Comparison of ENCODE assay signal across 8 cellular contexts in the genomic region with DNA sequence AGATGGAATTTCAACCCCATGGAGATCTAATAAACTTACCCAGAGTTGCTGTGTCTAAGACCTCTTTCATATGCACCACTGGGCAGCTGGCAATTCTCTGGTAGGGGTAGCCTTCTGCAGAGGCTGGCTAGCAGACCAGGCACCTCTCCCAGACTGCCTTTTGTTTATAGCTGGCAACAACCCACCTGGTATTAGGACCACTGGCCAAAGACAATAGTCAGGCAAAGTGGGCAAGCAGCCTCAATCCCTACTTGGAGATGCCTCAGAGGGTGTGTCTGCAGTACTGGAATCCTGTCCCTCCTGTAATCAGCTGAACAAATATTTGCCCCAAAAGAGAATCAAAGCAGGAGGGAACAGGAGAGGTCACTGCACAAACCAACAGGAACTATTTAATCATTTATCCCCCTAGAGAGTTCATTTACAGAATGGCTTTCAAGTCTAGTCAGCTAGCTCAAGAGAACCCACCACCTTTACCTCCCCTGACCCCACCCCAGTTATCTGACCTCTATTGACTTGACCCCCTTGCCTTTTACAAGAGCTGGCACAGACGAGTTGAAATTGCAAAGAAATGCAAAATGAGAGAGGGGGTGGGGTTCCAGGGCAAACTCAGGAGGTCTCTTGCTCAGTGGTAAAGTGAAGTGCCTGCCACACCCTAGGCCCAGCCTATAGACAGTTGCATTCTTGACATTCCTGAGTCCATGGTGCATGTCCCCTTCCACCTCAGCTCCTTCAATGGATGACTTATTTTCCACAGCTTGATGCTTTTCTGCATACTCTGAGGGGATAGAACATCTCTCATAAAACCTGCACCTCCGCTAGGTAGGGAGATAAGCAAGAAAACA. TPM values are rescaled to one million over a fixed set of nuclear protein-coding genes. Genes with fewer than 3 reads are reported as not detected.
A peak's percentile ranks its signal among the peaks of the same experiment; 100 is the strongest.
DNase-seq lines count a peak whose midpoint lies in the region; ATAC-seq lines count a peak whose summit lies in the region.

No MANE protein-coding gene starts in this region.

- no peaks in the 10 kb centered on the region for H3K9me3 ChIP-seq in mesodermal cell (ENCODE audit: control insufficient read depth, low read length)

- ATAC-seq in GM18502 (IDR thresholded peaks at IDR 0.05; ENCODE audit: poor library complexity, unreplicated experiment), result no peak

- WGBS in mesodermal cell (ENCODE audit: insufficient coverage in 2 of 2), 2 experiments, result 40 to 80% methylated on average over 1 of the region's 2 CpGs

- H3K4me1 ChIP-seq in mesodermal cell (ENCODE audit: control insufficient read depth, insufficient read depth, low read length, poor library complexity, severe bottlenecking), result peaks cover 56% of the 10 kb centered on the region

- H3K27ac ChIP-seq in cingulate gyrus (ENCODE audit: low read depth, low read length) (peak overlapping the region; percentile 99), mesodermal cell (ENCODE audit: low read depth, low read length, severe bottlenecking) (peak overlapping the region; percentile 72)

- peak overlapping the region; percentile 59 for H3K4me3 ChIP-seq in mesodermal cell (ENCODE audit: extremely low read depth, insufficient read depth, low read length, poor library complexity, severe bottlenecking)

- DNase-seq in GM03348 (ENCODE audit: low spot score) (peak; percentile 46), NCI-H748 (lab: John Stamatoyannopoulos, UW; ENCODE audit: unreplicated experiment) (peak; percentile 73), AML-193 (lab: John Stamatoyannopoulos, UW) (no peak), NCI-H1048 (lab: John Stamatoyannopoulos, UW) (no peak)
- no peak for DNase-seq in stimulated activated CD4-positive, alpha-beta T cell treated with anti-CD3 and anti-CD28 coated beads, Interleukin-1b, Interleukin-23, amount 100 ng/mL, for 48 hours

- H3K36me3 ChIP-seq in mesodermal cell (ENCODE audit: control insufficient read depth, insufficient read depth, low read length), result peaks cover 47% of the 10 kb centered on the region

RNA-seq across cellular contexts. Expression of gene BCL2L1, which starts 2.8 kb away (rescaled TPM):
- 39.7 TPM for polyA plus RNA-seq in mesodermal cell (2013, experiment 1 of 2)
- polyA plus RNA-seq in mesodermal cell (2013, experiment 2 of 2), result 34.7 TPM

RNA-seq across cellular contexts. Expression of gene TPX2, which starts 19.2 kb away (rescaled TPM):
- polyA plus RNA-seq in mesodermal cell (2013, experiment 1 of 2), result 94.0 TPM
- 110 TPM for polyA plus RNA-seq in mesodermal cell (2013, experiment 2 of 2)

Comparison
In these comparisons a context has a peak if more than half of its experiments do, and no peak if none do; other contexts are left out.
1. DNase-seq: peak in GM03348 (single experiment) and NCI-H748 (single experiment); none in stimulated activated CD4-positive, alpha-beta T cell treated with anti-CD3 and anti-CD28 coated beads, Interleukin-1b, Interleukin-23, amount 100 ng/mL, for 48 hours (single experiment), AML-193 (0 of 2) and NCI-H1048 (single experiment).